In genomic region chr3:59784164-59784563, GRCh38 we compare ENCODE assay signal across 16 cellular contexts.
DNase-seq lines count a peak whose midpoint lies in the region; ATAC-seq and TF ChIP-seq lines count a peak whose summit lies in the region.
"Had no signal": no experiment of that assay in that cellular context is flagged by ENCODE, and none has a peak within 500 bp of the region (broad histone marks: within the 10 kb centered on the region; RNA-seq: fewer than 3 reads in every experiment).

No MANE protein-coding gene starts in this region.

- no peak overlapping the region for H3K27ac Mint-ChIP-seq in endothelial cell (ENCODE audit: unreplicated experiment)

- DNase-seq in ELF-1 (ENCODE audit: low read depth, low spot score) (peak; percentile 5), NT2/D1 (ENCODE audit: low read depth, low spot score) (peak; percentile 28), iPS DF 4.7 (ENCODE audit: extremely low read depth, low spot score) (peak; percentile 25), left colon (no peak), BE2C (no peak), endothelial cell (ENCODE audit: low spot score) (no peak)
- DNase-seq: DMS 273 treated with DMSO at 0.1 percent for 48 hours, HCEC 1CT, NCI-H1048, NCI-H146, NCI-H2081 treated with DMSO at 0.1 percent for 48 hours, NCI-H524, SIG-M5 had no signal

- H3K27me3 ChIP-seq in BLaER1 treated with 17β-estradiol and CSF1 and Interleukin-3, amounts not matched to agents 10 nM and 100 nM = no peaks in the 10 kb centered on the region
- H3K27me3 ChIP-seq in NT2/D1 (ENCODE audit: insufficient read depth, insufficient read length) = no peaks in the 10 kb centered on the region
- no peaks in the 10 kb centered on the region for H3K27me3 ChIP-seq in BE2C
- H3K27me3 ChIP-seq: BLaER1 had no signal

- H3K36me3 ChIP-seq in BLaER1 treated with 17β-estradiol and CSF1 and Interleukin-3, amounts not matched to agents 10 nM and 100 nM = no peaks in the 10 kb centered on the region
- no peaks in the 10 kb centered on the region for H3K36me3 ChIP-seq in NT2/D1 (ENCODE audit: insufficient read depth, insufficient read length, low read length)
- no peaks in the 10 kb centered on the region for H3K36me3 ChIP-seq in BE2C
- H3K36me3 ChIP-seq: BLaER1 had no signal

- H3K27me3 Mint-ChIP-seq in endothelial cell (ENCODE audit: unreplicated experiment) = no peaks in the 10 kb centered on the region

- H3K36me3 Mint-ChIP-seq in endothelial cell (ENCODE audit: low read depth, unreplicated experiment) = no peaks in the 10 kb centered on the region

- TF ChIP-seq CTCF in BE2C (IDR thresholded peaks at IDR 0.05; ENCODE audit: low read depth, low read length) (no peak), endothelial cell (IDR thresholded peaks at IDR 0.05; ENCODE audit: unreplicated experiment) (no peak)

- H3K4me2 ChIP-seq in BLaER1 treated with 17β-estradiol and CSF1 and Interleukin-3, amounts not matched to agents 10 nM and 100 nM = peak overlapping the region in 8 of 11 experiments; percentile 7 to 31 (median 10); a peak in 10 of 22 replicates
- H3K4me2 ChIP-seq: BLaER1 had no signal

- no peaks in the 10 kb centered on the region for H3K9me3 Mint-ChIP-seq in endothelial cell (ENCODE audit: unreplicated experiment)

- ATAC-seq in left colon = no peak
- no peak for ATAC-seq in HG02938 (IDR thresholded peaks at IDR 0.05; ENCODE audit: unreplicated experiment)

- no peak overlapping the region for H3K9ac ChIP-seq in BLaER1 treated with 17β-estradiol and CSF1 and Interleukin-3, amounts not matched to agents 10 nM and 100 nM
- no peak overlapping the region for H3K9ac ChIP-seq in NT2/D1 (ENCODE audit: insufficient read length, low read depth)
- H3K9ac ChIP-seq: BLaER1 had no signal

- intact Hi-C loops in left colon (cut with DNase I, micrococcal nuclease) = no loop called here

- peaks cover 0 to 4% (median 0%) of the 10 kb centered on the region in 11 experiments; a peak in 1 of 22 replicates for H3K9me3 ChIP-seq in BLaER1 treated with 17β-estradiol and CSF1 and Interleukin-3, amounts not matched to agents 10 nM and 100 nM (replicated peaks in 1 of 11)
- no peaks in the 10 kb centered on the region for H3K9me3 ChIP-seq in NT2/D1 (ENCODE audit: insufficient read depth, low read length)
- H3K9me3 ChIP-seq in BE2C = no peaks in the 10 kb centered on the region
- H3K9me3 ChIP-seq: BLaER1 had no signal

- H3K4me1 Mint-ChIP-seq in endothelial cell (ENCODE audit: unreplicated experiment) = no peaks in the 10 kb centered on the region

- no peaks in the 10 kb centered on the region for H4K20me1 ChIP-seq in BLaER1 treated with 17β-estradiol and CSF1 and Interleukin-3, amounts not matched to agents 10 nM and 100 nM
- H4K20me1 ChIP-seq: BLaER1 had no signal

- no peak overlapping the region for H3K4me3 Mint-ChIP-seq in endothelial cell (ENCODE audit: unreplicated experiment)

- H3K4me3 ChIP-seq in BLaER1 treated with 17β-estradiol and CSF1 and Interleukin-3, amounts not matched to agents 10 nM and 100 nM = no peak overlapping the region
- no peak overlapping the region for H3K4me3 ChIP-seq in NT2/D1 (ENCODE audit: insufficient read length, low read depth)
- H3K4me3 ChIP-seq in BE2C (ENCODE audit: low read depth, low read length) = no peak overlapping the region
- H3K4me3 ChIP-seq: BLaER1 had no signal

- H3K27ac ChIP-seq in BLaER1 treated with 17β-estradiol and CSF1 and Interleukin-3, amounts not matched to agents 10 nM and 100 nM = no peak overlapping the region
- H3K27ac ChIP-seq: BLaER1 had no signal

- peaks cover 4 to 11% (median 8%) of the 10 kb centered on the region in 10 experiments; a peak in 9 of 20 replicates for H3K4me1 ChIP-seq in BLaER1 treated with 17β-estradiol and CSF1 and Interleukin-3, amounts not matched to agents 10 nM and 100 nM
- peaks cover 3% of the 10 kb centered on the region for H3K4me1 ChIP-seq in NT2/D1 (ENCODE audit: insufficient read depth, insufficient read length)
- H3K4me1 ChIP-seq in BE2C = peaks cover 10% of the 10 kb centered on the region

Comparison
In these comparisons a context has a peak if more than half of its experiments do, and no peak if none do; other contexts are left out.
1. DNase-seq: peak in ELF-1 (single experiment), NT2/D1 (single experiment) and iPS DF 4.7 (single experiment); none in left colon (0 of 2), BE2C (single experiment) and endothelial cell (single experiment).